Comparison of ENCODE assay signal across 8 cellular contexts in the genomic region with DNA sequence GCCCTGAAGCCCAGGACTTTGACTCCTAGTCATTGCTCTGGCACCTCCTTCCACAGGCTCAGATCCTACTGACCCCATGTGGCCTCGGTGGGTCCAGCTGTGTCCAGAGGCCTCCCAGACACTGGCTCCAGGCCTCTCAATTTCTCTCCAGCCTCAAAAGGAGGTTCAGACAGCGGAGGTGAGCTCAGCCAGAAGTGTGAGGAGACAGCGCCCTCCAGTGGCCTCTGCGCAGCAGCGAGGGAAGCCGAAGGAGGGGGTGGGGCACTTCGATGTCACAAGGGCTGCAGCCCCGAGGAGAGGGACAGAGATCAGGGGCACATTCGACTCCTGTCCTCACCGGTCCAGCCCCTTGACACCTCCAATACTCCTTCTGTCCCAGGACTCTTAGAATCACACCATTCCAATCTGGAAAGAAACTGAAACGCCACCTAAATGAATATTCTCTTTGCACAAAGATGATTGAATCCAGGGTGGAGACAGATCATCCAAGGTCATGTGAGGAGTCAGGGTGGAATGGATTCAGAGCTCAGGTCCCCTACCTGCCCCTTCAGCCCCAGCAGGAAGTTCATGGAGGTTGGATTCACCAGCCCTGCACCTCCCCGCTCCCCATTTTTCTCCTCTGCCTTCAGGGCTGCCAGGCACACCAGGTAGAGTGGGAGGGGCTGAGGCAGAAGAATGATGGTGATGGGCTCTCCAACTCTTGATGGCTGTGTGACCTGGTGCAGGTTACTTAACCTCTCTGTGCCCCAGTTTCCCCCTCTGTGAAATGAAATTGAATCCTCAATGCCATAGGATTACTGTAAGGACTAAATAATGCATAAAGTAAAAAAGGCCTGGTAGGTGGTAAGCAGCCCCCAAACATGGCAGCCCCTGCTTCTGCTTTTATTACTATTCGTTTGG. TPM values are rescaled to one million over a fixed set of nuclear protein-coding genes. Genes with fewer than 3 reads are reported as not detected.
A peak's percentile ranks its signal among the peaks of the same experiment; 100 is the strongest.
DNase-seq lines count a peak whose midpoint lies in the region; ATAC-seq, FAIRE-seq and TF ChIP-seq lines count a peak whose summit lies in the region.

No MANE protein-coding gene starts in this region.

- peak; percentile 90 for FAIRE-seq in endothelial cell of umbilical vein (lab: Jason Lieb, UNC)

- H3K9me3 ChIP-seq in HUES6 (ENCODE audit: control insufficient read depth, insufficient read depth, low read depth, low read length) (no peaks in the 10 kb centered on the region), NT2/D1 (ENCODE audit: insufficient read depth, low read length) (no peaks in the 10 kb centered on the region), endothelial cell of umbilical vein (replicated peaks; ENCODE audit: control insufficient read depth, insufficient read depth, low read length) (no peaks in the 10 kb centered on the region)

- no peaks in the 10 kb centered on the region for H3K9me1 ChIP-seq in endothelial cell of umbilical vein (replicated peaks; ENCODE audit: control insufficient read depth, extremely low read depth, insufficient read depth, low read length)

- TF ChIP-seq POLR2A in endothelial cell of umbilical vein (IDR thresholded peaks at IDR 0.05; ENCODE audit: low read depth, low read length): no peak

- H3K4me3 ChIP-seq in HUES6 (ENCODE audit: low read depth, low read length): peak overlapping the region; percentile 32
- H3K4me3 ChIP-seq in NT2/D1 (ENCODE audit: insufficient read length, low read depth): no peak overlapping the region
- no peak overlapping the region for H3K4me3 ChIP-seq in endothelial cell of umbilical vein (replicated peaks in 1 of 3; ENCODE audit: insufficient read depth in 1 of 3, low read depth in 1 of 3, low read length in 3 of 3)

- intact Hi-C loops in endothelial cell of umbilical vein (cut with micrococcal nuclease): loop anchor here (1.0 to 5.0 kb wide), 5 partner anchors 285 to 1046 kb away; no protein-coding TSS in a partner anchor

- no peaks in the 10 kb centered on the region for H4K20me1 ChIP-seq in endothelial cell of umbilical vein (replicated peaks; ENCODE audit: control insufficient read depth, extremely low read depth, insufficient read depth, low read length)

- H3K27me3 ChIP-seq in HUES6 (ENCODE audit: control insufficient read depth, insufficient read depth, low read length): no peaks in the 10 kb centered on the region
- no peaks in the 10 kb centered on the region for H3K27me3 ChIP-seq in NT2/D1 (ENCODE audit: insufficient read depth, insufficient read length)
- H3K27me3 ChIP-seq in endothelial cell of umbilical vein (ENCODE audit: control insufficient read depth in 2 of 2, insufficient read depth in 2 of 2, low read length in 2 of 2): peaks cover 15 to 18% of the 10 kb centered on the region in 2 experiments

- no peak overlapping the region for H3K4me2 ChIP-seq in endothelial cell of umbilical vein (ENCODE audit: insufficient read depth, low read length)

- CTCF ChIA-PET in endothelial cell of umbilical vein (lab: Charles Lee): interaction anchor here (0.6 to 6.7 kb wide), 53 partner anchors 9 to 1048 kb away, joined by 3 to 50 read pairs (median 3); a partner anchor contains a TSS

- peak; percentile 93 to 97 for TF ChIP-seq CTCF in endothelial cell of umbilical vein (IDR thresholded peaks at IDR 0.05; ENCODE audit: extremely low read depth in 1 of 2, insufficient read depth in 1 of 2, low read depth in 1 of 2, low read length in 2 of 2)

- DNase-seq in COLO668 (lab: John Stamatoyannopoulos, UW; ENCODE audit: unreplicated experiment) (peak; percentile 94), NT2/D1 (ENCODE audit: low read depth, low spot score) (peak; percentile 60), endothelial cell of umbilical vein (ENCODE audit: low read depth, low spot score) (peak; percentile 79), myocyte (ENCODE audit: low read depth) (peak; percentile 81)
- DNase-seq in activated CD8-positive, alpha-beta memory T cell treated with anti-CD3 and anti-CD28 coated beads for 48 hours (ENCODE audit: low read depth in 2 of 3, low spot score in 2 of 3): peak; percentile 36 to 75 (median 60)
- peak; percentile 90 for DNase-seq in stimulated activated CD8-positive, alpha-beta memory T cell treated with anti-CD3 and anti-CD28 coated beads, Interleukin-4, amount 100 ng/mL, for 48 hours

- no TSS peak for BruUV-seq in endothelial cell of umbilical vein (replicated peaks; lab: Mats Ljungman, UMichigan)

- no peak for ATAC-seq in GM21529 (IDR thresholded peaks at IDR 0.05; ENCODE audit: unreplicated experiment)

- H2AFZ ChIP-seq in endothelial cell of umbilical vein (ENCODE audit: low read depth, low read length): peak overlapping the region; percentile 25

- POLR2A ChIA-PET in endothelial cell of umbilical vein (lab: Charles Lee): interaction anchor here (0.6 kb wide), 1 partner anchor 133 kb away, joined by 3 read pairs; no protein-coding TSS in a partner anchor

- dilution Hi-C loops in endothelial cell of umbilical vein (cut with MboI; ENCODE audit: extremely low pct_ligation_motif_present, low sequenced_read_pairs): no loop called here

- H3K4me1 ChIP-seq in HUES6 (ENCODE audit: control insufficient read depth, insufficient read depth, low read length): peaks cover 8% of the 10 kb centered on the region
- H3K4me1 ChIP-seq in NT2/D1 (ENCODE audit: insufficient read depth, insufficient read length): no peaks in the 10 kb centered on the region
- H3K4me1 ChIP-seq in endothelial cell of umbilical vein (ENCODE audit: control insufficient read depth, extremely low read depth, insufficient read depth, low read length): peaks cover 24% of the 10 kb centered on the region

- H3K9ac ChIP-seq in HUES6 (ENCODE audit: low read length) (no peak overlapping the region), NT2/D1 (ENCODE audit: insufficient read length, low read depth) (no peak overlapping the region), endothelial cell of umbilical vein (replicated peaks; ENCODE audit: extremely low read depth, insufficient read depth, low read length) (no peak overlapping the region)

- H3K36me3 ChIP-seq in HUES6 (ENCODE audit: control insufficient read depth, insufficient read depth, low read length) (no peaks in the 10 kb centered on the region), NT2/D1 (ENCODE audit: insufficient read depth, insufficient read length, low read length) (no peaks in the 10 kb centered on the region), endothelial cell of umbilical vein (ENCODE audit: control insufficient read depth in 2 of 2, extremely low read depth in 1 of 2, insufficient read depth in 2 of 2, low read length in 2 of 2) (no peaks in the 10 kb centered on the region)

- no peak overlapping the region for H3K27ac ChIP-seq in HUES6 (ENCODE audit: low read depth, low read length)
- no peak overlapping the region for H3K27ac ChIP-seq in endothelial cell of umbilical vein (ENCODE audit: insufficient read depth, low read depth, low read length)

- no peaks in the 10 kb centered on the region for H3K79me2 ChIP-seq in endothelial cell of umbilical vein (ENCODE audit: control insufficient read depth, insufficient read depth, low read length)

TF ChIP-seq in endothelial cell of umbilical vein, 7 proteins besides CTCF, POLR2A, EP300 and RAD21:
- TF ChIP-seq MYC (IDR thresholded peaks at IDR 0.05; ENCODE audit: low read depth, low read length) (no peak), POLR2AphosphoS5 (IDR thresholded peaks at IDR 0.05; ENCODE audit: insufficient read depth, low read depth, low read length) (no peak), FOS (IDR thresholded peaks at IDR 0.05; ENCODE audit: borderline replicate concordance, insufficient read depth, low read length) (no peak), EZH2 (IDR thresholded peaks at IDR 0.05; ENCODE audit: borderline replicate concordance, low read depth, low read length, severe bottlenecking) (no peak), JUN (IDR thresholded peaks at IDR 0.05; ENCODE audit: borderline replicate concordance, insufficient read depth, insufficient read length, low read depth) (no peak), GATA2 (IDR thresholded peaks at IDR 0.05; ENCODE audit: insufficient read depth, insufficient read length, low read depth, low read length) (no peak)
- TF ChIP-seq, protein P1, sequence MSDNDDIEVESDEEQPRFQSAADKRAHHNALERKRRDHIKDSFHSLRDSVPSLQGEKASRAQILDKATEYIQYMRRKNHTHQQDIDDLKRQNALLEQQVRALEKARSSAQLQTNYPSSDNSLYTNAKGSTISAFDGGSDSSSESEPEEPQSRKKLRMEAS (IDR thresholded peaks at IDR 0.05; ENCODE audit: insufficient read depth, insufficient read length): no peak
TF ChIP-seq in endothelial cell of umbilical vein: peak in this region for 0.

RNA-seq across cellular contexts. Expression of a gene that starts 34.8 kb away (rescaled TPM):
- 20.8 and 21.3 TPM in 2 replicates for total RNA-seq in endothelial cell of umbilical vein
- polyA plus RNA-seq in endothelial cell of umbilical vein: 10.5 and 12.3 TPM in 2 replicates
- 5.6 and 6.5 TPM in 2 replicates for polyA plus RNA-seq in endothelial cell of umbilical vein (2011; cell fraction: cytosol; rRNA removed)
- 94.9 and 112 TPM in 2 replicates for polyA plus RNA-seq in endothelial cell of umbilical vein (2011; cell fraction: nucleus; rRNA removed)
- polyA plus RNA-seq in endothelial cell of umbilical vein (2012): 11.8 and 16.3 TPM in 2 replicates
- polyA minus RNA-seq in endothelial cell of umbilical vein: 25.7 and 27.5 TPM in 2 replicates
- polyA minus RNA-seq in endothelial cell of umbilical vein (2011; cell fraction: cytosol; rRNA and poly(A)+ RNA removed): 8.2 TPM
- 25.0 and 42.1 TPM in 2 replicates for polyA minus RNA-seq in endothelial cell of umbilical vein (2011; cell fraction: nucleus; rRNA and poly(A)+ RNA removed)
- total RNA-seq in myocyte: 19.0 and 19.9 TPM in 2 replicates
- polyA plus RNA-seq in myocyte (2012): 8.7 TPM
